8 cellular contexts compared by ENCODE assay signal in the genomic region with DNA sequence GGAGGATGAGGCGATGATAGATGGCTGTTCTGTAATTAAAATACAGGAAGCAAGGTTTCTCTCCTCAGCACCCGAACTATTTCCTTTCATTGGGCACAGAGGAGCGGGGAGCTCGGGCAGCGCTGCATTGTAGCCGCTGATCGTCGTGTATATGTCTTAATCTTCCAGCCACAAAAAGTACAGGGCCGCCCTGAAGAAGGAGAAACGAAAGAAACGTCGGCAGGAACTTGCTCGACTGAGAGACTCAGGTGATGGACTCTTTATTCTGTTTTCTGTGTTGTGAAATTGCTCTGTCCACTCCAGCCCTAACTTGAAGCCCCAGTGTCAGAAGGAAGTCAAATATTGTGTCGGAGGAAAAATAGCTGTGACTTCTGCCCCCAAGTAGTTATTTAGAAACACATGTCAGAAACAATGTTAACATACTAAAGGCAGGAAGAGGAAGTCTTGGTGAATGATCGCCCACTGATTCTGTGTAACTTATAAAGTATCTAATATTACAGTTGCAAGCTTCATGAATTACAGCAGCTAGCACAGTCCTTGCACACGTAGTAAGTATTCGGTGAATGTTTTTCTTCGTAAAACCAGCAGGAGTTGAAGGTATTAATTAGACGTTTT. TPM values are rescaled to one million over a fixed set of nuclear protein-coding genes. Genes with fewer than 3 reads are reported as not detected.
A peak's percentile ranks its signal among the peaks of the same experiment; 100 is the strongest.
DNase-seq lines count a peak whose midpoint lies in the region; ATAC-seq lines count a peak whose summit lies in the region.

No MANE protein-coding gene starts in this region.

- DNase-seq in ELR (ENCODE audit: low read depth) (peak; percentile 2), MG63 (no peak), dedifferentiated amniotic fluid mesenchymal stem cell (ENCODE audit: extremely low spot score) (peak; percentile 15), GOT3 (lab: John Stamatoyannopoulos, UW) (no peak)
- DNase-seq in activated CD4-positive, alpha-beta memory T cell treated with anti-CD3 and anti-CD28 coated beads for 36 hours, result no peak
- DNase-seq in activated CD4-positive, alpha-beta T cell treated with anti-CD3 and anti-CD28 coated beads, Interleukin-2, amount 50 U/mL, for 4 hours, result no peak

- H3K27me3 Mint-ChIP-seq in activated CD4-positive, alpha-beta memory T cell treated with anti-CD3 and anti-CD28 coated beads for 36 hours, result no peaks in the 10 kb centered on the region

- H3K27ac Mint-ChIP-seq in activated CD4-positive, alpha-beta memory T cell treated with anti-CD3 and anti-CD28 coated beads for 36 hours, result no peak overlapping the region

- H3K9me3 Mint-ChIP-seq in activated CD4-positive, alpha-beta memory T cell treated with anti-CD3 and anti-CD28 coated beads for 36 hours, result no peaks in the 10 kb centered on the region

- intact Hi-C loops in activated CD4-positive, alpha-beta memory T cell treated with anti-CD3 and anti-CD28 coated beads for 36 hours (cut with micrococcal nuclease), result loop anchor here (1.0 to 5.0 kb wide), 5 partner anchors 9 to 116 kb away; a partner anchor contains a TSS

- H3K27me3 ChIP-seq in MG63 (no peaks in the 10 kb centered on the region), mononuclear cell (ENCODE audit: insufficient read depth, low read length) (no peaks in the 10 kb centered on the region)

- ATAC-seq in GM21717 (IDR thresholded peaks at IDR 0.05; ENCODE audit: unreplicated experiment), result peak; percentile 21

- peaks cover 4% of the 10 kb centered on the region for H3K36me3 Mint-ChIP-seq in activated CD4-positive, alpha-beta memory T cell treated with anti-CD3 and anti-CD28 coated beads for 36 hours

- H3K4me1 Mint-ChIP-seq in activated CD4-positive, alpha-beta memory T cell treated with anti-CD3 and anti-CD28 coated beads for 36 hours (ENCODE audit: low read depth), result peaks cover 27% of the 10 kb centered on the region

- peaks cover 44% of the 10 kb centered on the region for H3K4me1 ChIP-seq in mononuclear cell (ENCODE audit: insufficient read depth, low read length)

- H3K9me3 ChIP-seq in MG63 (no peaks in the 10 kb centered on the region), mononuclear cell (ENCODE audit: low read depth, low read length) (no peaks in the 10 kb centered on the region)

- H3K4me3 Mint-ChIP-seq in activated CD4-positive, alpha-beta memory T cell treated with anti-CD3 and anti-CD28 coated beads for 36 hours, result no peak overlapping the region

- H3K4me3 ChIP-seq in MG63 (peak overlapping the region; percentile 86), mononuclear cell (ENCODE audit: low read length) (peak overlapping the region; percentile 79)

- POLR2A ChIA-PET in activated CD4-positive, alpha-beta memory T cell treated with anti-CD3 and anti-CD28 coated beads for 36 hours (lab: Charles Lee), result interaction anchor here (0.7 to 1.5 kb wide), 5 partner anchors 8 to 115 kb away, joined by 3 to 7 read pairs (median 5); a partner anchor contains a TSS

- no peaks in the 10 kb centered on the region; the same call in 1 of the 2 replicates for H3K36me3 ChIP-seq in MG63

- CTCF ChIA-PET in activated CD4-positive, alpha-beta memory T cell treated with anti-CD3 and anti-CD28 coated beads for 36 hours (lab: Charles Lee), result interaction anchor here (1.1 kb wide), 2 partner anchors 53 to 64 kb away, joined by 3 to 4 read pairs; a partner anchor contains a TSS

RNA-seq across cellular contexts. Expression of a gene that starts 0.6 kb away (rescaled TPM):
- total RNA-seq in MG63 (2014; rRNA removed; shearing (Covaris generic); ENCODE audit: low replicate concordance), result 1.8 and 1.9 TPM in 2 replicates
- total RNA-seq in mononuclear cell, result 12.6 TPM
- total RNA-seq in activated CD4-positive, alpha-beta memory T cell treated with anti-CD3 and anti-CD28 coated beads for 36 hours, result 10 to 100 TPM; 16.2 to 17.3 TPM

RNA-seq across cellular contexts. Expression of a gene that starts 52.8 kb away (rescaled TPM):
- 1.1 and 3.4 TPM in 2 replicates for total RNA-seq in MG63 (2014; rRNA removed; shearing (Covaris generic); ENCODE audit: low replicate concordance)
- total RNA-seq in mononuclear cell, result 62.2 TPM
- total RNA-seq in activated CD4-positive, alpha-beta memory T cell treated with anti-CD3 and anti-CD28 coated beads for 36 hours, result 10 to 100 TPM; 13.1 to 15.5 TPM

Comparison
In these comparisons a context has a peak if more than half of its experiments do, and no peak if none do; other contexts are left out.
1. DNase-seq: peak in ELR (single experiment) and dedifferentiated amniotic fluid mesenchymal stem cell (single experiment); none in MG63 (single experiment), activated CD4-positive, alpha-beta memory T cell treated with anti-CD3 and anti-CD28 coated beads for 36 hours (single experiment), activated CD4-positive, alpha-beta T cell treated with anti-CD3 and anti-CD28 coated beads, Interleukin-2, amount 50 U/mL, for 4 hours (0 of 2) and GOT3 (single experiment).